ENCODE assay signal across 23 cellular contexts in the genomic region with DNA sequence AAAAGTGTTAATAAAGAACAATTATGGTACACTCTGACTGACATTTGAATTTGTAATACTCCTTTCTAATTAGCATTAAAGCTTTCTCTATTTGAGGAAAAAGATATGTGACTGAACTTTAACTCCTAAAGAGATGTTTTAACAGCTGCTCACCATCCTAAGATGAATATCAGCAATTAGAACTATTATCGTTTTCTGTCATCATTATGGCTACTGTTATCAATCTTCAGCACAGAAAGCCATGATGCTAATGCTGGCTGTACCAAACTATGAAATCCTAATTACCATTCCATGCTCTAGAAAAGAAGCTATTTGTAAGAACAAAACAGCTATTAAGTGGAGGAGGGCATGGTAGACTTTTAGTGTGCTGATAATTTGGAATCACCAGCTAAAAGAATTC.
"Had no signal": no experiment of that assay in that cellular context is flagged by ENCODE, and none has a peak within 500 bp of the region (broad histone marks: within the 10 kb centered on the region; RNA-seq: fewer than 3 reads in every experiment).

No MANE protein-coding gene starts in this region.

- H3K27ac ChIP-seq: epithelial cell of prostate, esophagus squamous epithelium, gastrocnemius medialis, heart right ventricle, left lung, lower lobe of right lung had no signal

- H3K4me3 ChIP-seq: esophagus squamous epithelium, gastrocnemius medialis, heart right ventricle, left lung, lower lobe of right lung had no signal

- ATAC-seq: effector memory CD8-positive, alpha-beta T cell; esophagus mucosa; gastrocnemius medialis; heart right ventricle; left cardiac atrium; left lung; left ventricle myocardium superior; lower lobe of right lung; naive thymus-derived CD4-positive, alpha-beta T cell; natural killer cell had no signal

- DNase-seq: cortex of kidney; effector CD8-positive, alpha-beta T cell; effector memory CD8-positive, alpha-beta T cell; endodermal cell; erythroblast; esophagus squamous epithelium; foreskin fibroblast; foreskin melanocyte; gastrocnemius medialis; glutamatergic neuron; head of caudate nucleus; heart right ventricle; hippocampal formation; left cardiac atrium; left lung; left ventricle myocardium superior; lower lobe of right lung; mesenchymal stem cell; midbrain; naive thymus-derived CD4-positive, alpha-beta T cell; natural killer cell had no signal

- H3K4me1 ChIP-seq: esophagus squamous epithelium, gastrocnemius medialis, heart right ventricle, left lung, lower lobe of right lung had no signal

- H3K36me3 ChIP-seq: esophagus squamous epithelium, gastrocnemius medialis, heart right ventricle, left lung, lower lobe of right lung had no signal

- H3K27me3 ChIP-seq: esophagus squamous epithelium, gastrocnemius medialis, heart right ventricle, left lung had no signal
